ENCODE assay signal across 11 cellular contexts in the genomic region with DNA sequence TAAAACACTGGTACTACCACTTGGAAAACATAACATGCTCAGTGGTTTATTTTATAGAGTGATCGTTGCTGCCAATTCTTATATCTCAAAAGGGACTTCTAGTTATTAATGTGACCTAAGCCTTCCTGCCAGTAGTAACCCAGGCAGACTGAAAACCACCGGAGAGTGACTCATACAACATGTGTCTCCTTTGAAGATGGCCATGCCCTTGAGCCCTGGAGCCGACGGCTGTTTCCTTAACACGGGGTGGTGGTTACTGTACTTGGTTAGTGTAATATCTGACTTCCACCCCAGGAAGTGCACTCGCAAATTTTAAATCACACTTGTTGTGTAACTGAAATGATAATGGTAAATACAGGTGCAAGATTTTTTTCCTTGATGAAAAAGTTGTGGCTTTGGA. TPM values are rescaled to one million over a fixed set of nuclear protein-coding genes. Genes with fewer than 3 reads are reported as not detected.
DNase-seq lines count a peak whose midpoint lies in the region; ATAC-seq, FAIRE-seq and TF ChIP-seq lines count a peak whose summit lies in the region.
"Had no signal": no experiment of that assay in that cellular context is flagged by ENCODE, and none has a peak within 500 bp of the region (broad histone marks: within the 10 kb centered on the region; RNA-seq: fewer than 3 reads in every experiment).

No MANE protein-coding gene starts in this region.

- H3K4me3 ChIP-seq in stomach: no peak overlapping the region
- H3K4me3 ChIP-seq: pancreas had no signal

- peaks cover 1% of the 10 kb centered on the region for H3K36me3 Mint-ChIP-seq in activated naive CD4-positive, alpha-beta T cell treated with anti-CD3 and anti-CD28 coated beads, Interleukin-2, amount 10 ng/mL, durations not matched to agents 7 days and 5 days

- no peaks in the 10 kb centered on the region for H3K9me3 Mint-ChIP-seq in activated naive CD4-positive, alpha-beta T cell treated with anti-CD3 and anti-CD28 coated beads, Interleukin-2, amount 10 ng/mL, durations not matched to agents 7 days and 5 days

- intact Hi-C loops in Right ventricle myocardium inferior (cut with DNase I) (no loop called here), stomach (cut with DNase I; ENCODE audit: low total_unique reads) (no loop called here)

- TF ChIP-seq EP300 in stomach (IDR thresholded peaks at IDR 0.05): no peak

- H3K36me3 ChIP-seq in stomach: no peaks in the 10 kb centered on the region
- H3K36me3 ChIP-seq: pancreas had no signal

- H3K27ac Mint-ChIP-seq in activated naive CD4-positive, alpha-beta T cell treated with anti-CD3 and anti-CD28 coated beads, Interleukin-2, amount 10 ng/mL, durations not matched to agents 7 days and 5 days: no peak overlapping the region

- H3K4me1 ChIP-seq in stomach: no peaks in the 10 kb centered on the region
- H3K4me1 ChIP-seq: pancreas had no signal

- POLR2A ChIA-PET in RWPE1 (lab: Yijun Ruan, JAX; ENCODE audit: low non-redundant PET): no interaction called here

- no peak for FAIRE-seq in frontal cortex (lab: Jason Lieb, UNC)
- FAIRE-seq: pancreas had no signal

- CTCF ChIA-PET in activated naive CD4-positive, alpha-beta T cell treated with anti-CD3 and anti-CD28 coated beads, Interleukin-2, amount 10 ng/mL, durations not matched to agents 7 days and 5 days (lab: Charles Lee): no interaction called here
- CTCF ChIA-PET in RWPE1 (lab: Yijun Ruan, JAX): no interaction called here

- no peak for TF ChIP-seq CTCF in RWPE1 (conservative IDR thresholded peaks at IDR 0.05; ENCODE audit: low read depth)
- TF ChIP-seq CTCF in stomach (IDR thresholded peaks at IDR 0.05): no peak

- peak; percentile 34 for DNase-seq in activated naive CD4-positive, alpha-beta T cell treated with anti-CD3 and anti-CD28 coated beads, Interleukin-2, amount 10 ng/mL, durations not matched to agents 7 days and 5 days
- DNase-seq in activated naive CD4-positive, alpha-beta T cell treated with Interleukin-2 at 50 U/mL for 16 hours: no peak
- DNase-seq in RWPE1 (ENCODE audit: low spot score) (peak; percentile 78), Right ventricle myocardium inferior (ENCODE audit: missing footprints) (no peak), stomach (peak; percentile 28), NCI-H446 treated with DMSO at 0.1 percent for 48 hours (lab: John Stamatoyannopoulos, UW) (no peak), Ammon's horn (ENCODE audit: low spot score) (no peak), frontal cortex (ENCODE audit: low spot score in 2 of 2) (no peak)
- DNase-seq: aorta, hippocampal formation, pancreas had no signal

- H3K27me3 Mint-ChIP-seq in activated naive CD4-positive, alpha-beta T cell treated with anti-CD3 and anti-CD28 coated beads, Interleukin-2, amount 10 ng/mL, durations not matched to agents 7 days and 5 days: peaks cover 30% of the 10 kb centered on the region

- no peak overlapping the region for H3K4me3 Mint-ChIP-seq in activated naive CD4-positive, alpha-beta T cell treated with anti-CD3 and anti-CD28 coated beads, Interleukin-2, amount 10 ng/mL, durations not matched to agents 7 days and 5 days

- ATAC-seq in Right ventricle myocardium inferior: peak; percentile 75

- peaks cover 13% of the 10 kb centered on the region for H3K4me1 Mint-ChIP-seq in activated naive CD4-positive, alpha-beta T cell treated with anti-CD3 and anti-CD28 coated beads, Interleukin-2, amount 10 ng/mL, durations not matched to agents 7 days and 5 days

- H3K27me3 ChIP-seq in stomach: peaks cover 0 to 23% (median 0%) of the 10 kb centered on the region in 3 donors
- H3K27me3 ChIP-seq: pancreas had no signal

- no peak for TF ChIP-seq POLR2A in stomach (IDR thresholded peaks at IDR 0.05)

- H3K27ac ChIP-seq in RWPE1 (no peak overlapping the region), stomach (no peak overlapping the region)
- H3K27ac ChIP-seq: pancreas had no signal

- H3K9me3 ChIP-seq in stomach: no peaks in the 10 kb centered on the region
- H3K9me3 ChIP-seq: pancreas had no signal

- WGBS in stomach, 5 donors: 28 to 45% (median 36%) methylated on average over 6 of the region's 6 CpGs

RNA-seq across cellular contexts. Expression of a gene that starts 30.5 kb away (rescaled TPM):
- total RNA-seq in Right ventricle myocardium inferior (1.6 TPM), stomach (1 to 10 TPM in 1 of 5 donors, under 1 TPM in 3, not detected in 1; 0.43 to 1.1 (median 0.51) TPM), frontal cortex (4.1 TPM)
- under 1 TPM in 2 of 3 donors, not detected in 1; 0.18 to 0.19 TPM for polyA plus RNA-seq in stomach

Comparison
In these comparisons a context has a peak if more than half of its experiments do, and no peak if none do; other contexts are left out.
1. DNase-seq: peak in activated naive CD4-positive, alpha-beta T cell treated with anti-CD3 and anti-CD28 coated beads, Interleukin-2, amount 10 ng/mL, durations not matched to agents 7 days and 5 days (single experiment), RWPE1 (single experiment) and stomach (single experiment); none in activated naive CD4-positive, alpha-beta T cell treated with Interleukin-2 at 50 U/mL for 16 hours (single experiment), Right ventricle myocardium inferior (single experiment), NCI-H446 treated with DMSO at 0.1 percent for 48 hours (single experiment), Ammon's horn (single experiment) and frontal cortex (0 of 2).